8 cellular contexts compared by ENCODE assay signal in the genomic region with DNA sequence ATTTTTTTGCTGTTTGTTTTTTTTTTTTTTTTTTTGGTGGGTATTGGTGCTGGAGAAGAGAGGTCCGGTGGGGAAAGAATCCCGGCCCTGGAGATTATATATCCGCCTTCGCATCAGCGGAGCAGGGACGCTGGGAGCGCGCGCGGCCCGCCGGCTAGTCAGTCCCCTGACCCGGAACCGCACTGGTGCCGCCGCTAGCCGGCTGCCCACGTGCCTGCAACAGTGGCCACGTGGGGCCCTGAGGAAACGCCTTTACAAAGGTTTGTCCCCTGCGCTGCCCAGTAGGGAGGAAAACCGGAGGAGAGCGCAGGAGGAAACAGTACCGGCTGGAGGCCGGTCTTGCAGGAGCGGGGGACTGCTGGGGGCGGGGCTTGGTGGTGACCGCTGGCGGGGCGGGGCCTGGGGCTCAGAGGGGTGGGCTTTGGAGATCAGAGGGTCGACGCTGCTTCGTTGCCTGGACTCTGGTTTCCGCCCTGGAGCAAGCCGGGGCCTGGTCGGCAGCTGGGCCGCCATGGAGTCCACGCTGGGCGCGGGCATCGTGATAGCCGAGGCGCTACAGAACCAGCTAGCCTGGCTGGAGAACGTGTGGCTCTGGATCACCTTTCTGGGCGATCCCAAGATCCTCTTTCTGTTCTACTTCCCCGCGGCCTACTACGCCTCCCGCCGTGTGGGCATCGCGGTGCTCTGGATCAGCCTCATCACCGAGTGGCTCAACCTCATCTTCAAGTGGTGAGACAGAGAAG. TPM values are rescaled to one million over a fixed set of nuclear protein-coding genes. Genes with fewer than 3 reads are reported as not detected.
A peak's percentile ranks its signal among the peaks of the same experiment; 100 is the strongest.
DNase-seq lines count a peak whose midpoint lies in the region; ATAC-seq and TF ChIP-seq lines count a peak whose summit lies in the region.

A gene with protein sequence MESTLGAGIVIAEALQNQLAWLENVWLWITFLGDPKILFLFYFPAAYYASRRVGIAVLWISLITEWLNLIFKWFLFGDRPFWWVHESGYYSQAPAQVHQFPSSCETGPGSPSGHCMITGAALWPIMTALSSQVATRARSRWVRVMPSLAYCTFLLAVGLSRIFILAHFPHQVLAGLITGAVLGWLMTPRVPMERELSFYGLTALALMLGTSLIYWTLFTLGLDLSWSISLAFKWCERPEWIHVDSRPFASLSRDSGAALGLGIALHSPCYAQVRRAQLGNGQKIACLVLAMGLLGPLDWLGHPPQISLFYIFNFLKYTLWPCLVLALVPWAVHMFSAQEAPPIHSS (plus strand): TSS at position 281 of the 743 bp plus-strand sequence. CDS start 231 bp downstream, at position 512.

- intact Hi-C loops in adrenal gland (cut with DNase I) (no loop called here), heart left ventricle (cut with DNase I) (loop anchor here in 6 of 10 donors (1.0 to 10.0 kb wide), 5 partner anchors 42 to 54 kb away; a partner anchor contains a TSS), posterior cingulate gyrus (cut with DNase I) (loop anchor here (2.0 kb wide), 2 partner anchors 40 to 52 kb away; a partner anchor contains a TSS)

- H3K4me1 ChIP-seq in adrenal gland (replicated peaks in 1 of 2) (peaks cover 25 to 29% of the 10 kb centered on the region in 2 donors), heart left ventricle (peaks cover 5 to 42% (median 27%) of the 10 kb centered on the region in 12 donors), upper lobe of left lung (peaks cover 23 to 43% (median 30%) of the 10 kb centered on the region in 4 donors)

- TF ChIP-seq EP300 in upper lobe of left lung (IDR thresholded peaks at IDR 0.05), result peak in 2 of 4 donors; percentile 36 to 78

- H3K4me3 ChIP-seq in GM12864 (ENCODE audit: low read depth, low read length), result peak within 1 kb of the TSS; percentile 91
- peak within 1 kb of the TSS in 3 of 4 donors; percentile 15 to 77 (median 66) for H3K4me3 ChIP-seq in adrenal gland
- peak within 1 kb of the TSS; percentile 32 to 85 (median 74) for H3K4me3 ChIP-seq in heart left ventricle
- H3K4me3 ChIP-seq in upper lobe of left lung, result peak within 1 kb of the TSS; percentile 56 to 87 (median 84)

- DNase-seq in GM12864 (ENCODE audit: low read depth) (peak; percentile 88), NCI-H1417 (lab: John Stamatoyannopoulos, UW) (peak; percentile 93 to 98 (median 93)), T follicular helper cell (ENCODE audit: low read depth) (peak; percentile 50), adrenal gland (peak; percentile 95 to 98 (median 97)), heart left ventricle (peak; percentile 96 to 98 (median 97)), posterior cingulate gyrus (peak; percentile 93 to 99 (median 95)), upper lobe of left lung (peak; percentile 96 to 97)

- ATAC-seq in HG02642 (IDR thresholded peaks at IDR 0.05; ENCODE audit: poor library complexity, unreplicated experiment), result peak; percentile 75
- peak; percentile 92 to 96 (median 94) for ATAC-seq in heart left ventricle
- peak; percentile 95 to 96 for ATAC-seq in upper lobe of left lung (ENCODE audit: low FRiP score in 2 of 2)

- peak; percentile 60 to 85 for TF ChIP-seq POLR2A in adrenal gland (IDR thresholded peaks at IDR 0.05)
- peak in 1 of 2 donors; percentile 67 for TF ChIP-seq POLR2A in heart left ventricle (IDR thresholded peaks at IDR 0.05)
- TF ChIP-seq POLR2A in upper lobe of left lung (IDR thresholded peaks at IDR 0.05), result peak in 3 of 4 donors; percentile 16 to 84 (median 65)

- H3K27ac ChIP-seq in adrenal gland (peak within 1 kb of the TSS; percentile 48 to 92 (median 81)), heart left ventricle (peak within 1 kb of the TSS; percentile 18 to 94 (median 90)), upper lobe of left lung (peak within 1 kb of the TSS; percentile 85 to 91 (median 88))

- H3K9me3 ChIP-seq in adrenal gland (replicated peaks in 1 of 3), result no peaks in the 10 kb centered on the region
- no peaks in the 10 kb centered on the region for H3K9me3 ChIP-seq in heart left ventricle
- no peaks in the 10 kb centered on the region for H3K9me3 ChIP-seq in upper lobe of left lung

- 0 to 1% (median 1%) methylated on average over 20 to 53 of the region's 53 CpGs for WGBS in adrenal gland, 4 donors
- 0% methylated on average over 22 to 53 of the region's 53 CpGs for WGBS in heart left ventricle, 4 donors
- 1% methylated on average over 34 to 38 of the region's 53 CpGs for WGBS in upper lobe of left lung, 2 donors

- TF ChIP-seq CTCF in GM12864 (IDR thresholded peaks at IDR 0.05; ENCODE audit: low read depth, low read length, missing control alignments) (no peak), adrenal gland (IDR thresholded peaks at IDR 0.05) (peak in 2 of 6 experiments; percentile 18 to 31), heart left ventricle (IDR thresholded peaks at IDR 0.05) (peak in 2 of 12 donors; percentile 27 to 38), upper lobe of left lung (IDR thresholded peaks at IDR 0.05) (peak in 3 of 6 experiments; percentile 22 to 30 (median 30))

- H3K36me3 ChIP-seq in adrenal gland (replicated peaks in 1 of 2) (peaks cover 0 to 14% of the 10 kb centered on the region in 2 donors), heart left ventricle (peaks cover 0 to 26% (median 16%) of the 10 kb centered on the region in 9 donors), upper lobe of left lung (peaks cover 0 to 17% (median 11%) of the 10 kb centered on the region in 4 donors)

- H3K27me3 ChIP-seq in adrenal gland, result no peaks in the 10 kb centered on the region
- no peaks in the 10 kb centered on the region for H3K27me3 ChIP-seq in heart left ventricle
- H3K27me3 ChIP-seq in upper lobe of left lung, result no peaks in the 10 kb centered on the region

RNA-seq across cellular contexts. Expression of the gene that starts here (rescaled TPM):
- 100 to 1,000 TPM in 2 of 8 donors, 10 to 100 TPM in 6; 51.2 to 114 (median 80.9) TPM for total RNA-seq in adrenal gland
- polyA plus RNA-seq in adrenal gland, result 100 to 1,000 TPM in 2 of 3 donors, 10 to 100 TPM in 1; 95.0 to 254 (median 207) TPM
- 10 to 100 TPM; 28.5 to 46.5 (median 36.6) TPM for total RNA-seq in heart left ventricle
- 10 to 100 TPM; 52.4 to 75.1 TPM for polyA plus RNA-seq in heart left ventricle
- 10 to 100 TPM; 16.8 to 63.0 (median 33.8) TPM for total RNA-seq in upper lobe of left lung

Comparison
In these comparisons a context has a peak if more than half of its experiments do, and no peak if none do; other contexts are left out.
1. Peak in every context shown above with its lines: DNase-seq, ATAC-seq, H3K4me3 ChIP-seq and H3K27ac ChIP-seq.
2. intact Hi-C loops: an anchor here in heart left ventricle (1.0 to 10.0 kb wide) and posterior cingulate gyrus (2.0 kb wide); none called in adrenal gland.